Comparison of ENCODE assay signal across 18 cellular contexts in genomic region chr5:136103118-136103517, GRCh38. TPM values are rescaled to one million over a fixed set of nuclear protein-coding genes. Genes with fewer than 3 reads are reported as not detected.
DNase-seq lines count a peak whose midpoint lies in the region; ATAC-seq and TF ChIP-seq lines count a peak whose summit lies in the region.
"Had no signal": no experiment of that assay in that cellular context is flagged by ENCODE, and none has a peak within 500 bp of the region (broad histone marks: within the 10 kb centered on the region; RNA-seq: fewer than 3 reads in every experiment).

No MANE protein-coding gene starts in this region.

- no peaks in the 10 kb centered on the region for H3K36me3 Mint-ChIP-seq in activated naive CD4-positive, alpha-beta T cell treated with anti-CD3 and anti-CD28 coated beads, Interleukin-2, amount 50 U/mL, for 72 hours
- H3K36me3 Mint-ChIP-seq: naive B cell had no signal

- TF ChIP-seq CTCF in suprapubic skin (IDR thresholded peaks at IDR 0.05) = no peak

- H3K4me1 ChIP-seq in suprapubic skin = peaks cover 10% of the 10 kb centered on the region
- H3K4me1 ChIP-seq: psoas muscle had no signal

- TF ChIP-seq EP300 in suprapubic skin (IDR thresholded peaks at IDR 0.05) = no peak

- no peak overlapping the region for H3K27ac ChIP-seq in suprapubic skin
- H3K27ac ChIP-seq: psoas muscle had no signal

- DNase-seq in suprapubic skin (ENCODE audit: low spot score in 2 of 2) = no peak
- DNase-seq in 8988T = no peak
- DNase-seq in activated naive CD4-positive, alpha-beta T cell treated with anti-CD3 and anti-CD28 coated beads, Interleukin-2, amount 50 U/mL, for 72 hours (ENCODE audit: low spot score in 2 of 2) = no peak
- DNase-seq: activated CD8-positive, alpha-beta memory T cell treated with anti-CD3 and anti-CD28 coated beads for 24 hours; anterior cingulate cortex; CD4-positive, alpha-beta T cell; DND-41; left ventricle myocardium superior; naive B cell; NCI-H2171 treated with DMSO at 0.1 percent for 48 hours; psoas muscle; stimulated activated CD4-positive, alpha-beta T cell treated with anti-CD3 and anti-CD28 coated beads, Interleukin-12 subunit alpha, Interleukin-12 subunit beta, amount 100 ng/mL, for 4 hours had no signal

- H3K9me3 ChIP-seq in suprapubic skin = no peaks in the 10 kb centered on the region
- H3K9me3 ChIP-seq: psoas muscle had no signal

- no peaks in the 10 kb centered on the region for H3K9me3 Mint-ChIP-seq in activated naive CD4-positive, alpha-beta T cell treated with anti-CD3 and anti-CD28 coated beads, Interleukin-2, amount 50 U/mL, for 72 hours
- H3K9me3 Mint-ChIP-seq: CD4-positive, alpha-beta T cell; naive B cell; stimulated activated naive CD8-positive, alpha-beta T cell treated with anti-CD3 and anti-CD28 coated beads, Interleukin-15, Interleukin-2, amounts not matched to agents 100 ng/mL and 50 ng/mL, for 24 hours had no signal

- no peak overlapping the region for H3K4me3 ChIP-seq in suprapubic skin
- H3K4me3 ChIP-seq: psoas muscle had no signal

- TF ChIP-seq POLR2A in suprapubic skin (IDR thresholded peaks at IDR 0.05) = no peak

- no peak overlapping the region for H3K27ac Mint-ChIP-seq in activated naive CD4-positive, alpha-beta T cell treated with anti-CD3 and anti-CD28 coated beads, Interleukin-2, amount 50 U/mL, for 72 hours
- H3K27ac Mint-ChIP-seq: CD4-positive, alpha-beta T cell; naive B cell; stimulated activated naive CD8-positive, alpha-beta T cell treated with anti-CD3 and anti-CD28 coated beads, Interleukin-15, Interleukin-2, amounts not matched to agents 100 ng/mL and 50 ng/mL, for 24 hours had no signal

- no peaks in the 10 kb centered on the region for H3K27me3 ChIP-seq in suprapubic skin

- WGBS in suprapubic skin = 100% methylated on average over 1 of the region's 1 CpG

- peak; percentile 77 for ATAC-seq in GM18511 (IDR thresholded peaks at IDR 0.05; ENCODE audit: unreplicated experiment)
- peak; percentile 43 for ATAC-seq in GM21367 (IDR thresholded peaks at IDR 0.05; ENCODE audit: unreplicated experiment)
- peak; percentile 65 for ATAC-seq in HG02840 (IDR thresholded peaks at IDR 0.05; ENCODE audit: low FRiP score, unreplicated experiment)
- peak; percentile 72 for ATAC-seq in HG03460 (IDR thresholded peaks at IDR 0.05; ENCODE audit: unreplicated experiment)
- no peak for ATAC-seq in activated CD4-positive, CD25-positive, alpha-beta regulatory T cell treated with anti-CD3 and anti-CD28 coated beads, Interleukin-2, amount 50 U/mL, for 24 hours
- ATAC-seq in activated naive CD4-positive, alpha-beta T cell treated with anti-CD3 and anti-CD28 coated beads, Interleukin-2, amount 50 U/mL, for 72 hours = no peak
- ATAC-seq: left ventricle myocardium superior, psoas muscle had no signal

- H3K36me3 ChIP-seq in suprapubic skin = no peaks in the 10 kb centered on the region

RNA-seq across cellular contexts. Expression of gene SMAD5, which starts 29.5 kb away (rescaled TPM):
- total RNA-seq in suprapubic skin = 100 to 1,000 TPM in 1 of 4 donors, 10 to 100 TPM in 3; 63.3 to 119 (median 74.9) TPM
- 10 to 100 TPM in 1 of 2 donors, 1 to 10 TPM in 1; 5.8 to 12.1 TPM for total RNA-seq in activated naive CD4-positive, alpha-beta T cell treated with anti-CD3 and anti-CD28 coated beads, Interleukin-2, amount 50 U/mL, for 72 hours

Comparison
In these comparisons a context has a peak if more than half of its experiments do, and no peak if none do; other contexts are left out.
1. ATAC-seq: peak in GM18511 (single experiment), GM21367 (single experiment), HG02840 (single experiment) and HG03460 (single experiment); none in activated CD4-positive, CD25-positive, alpha-beta regulatory T cell treated with anti-CD3 and anti-CD28 coated beads, Interleukin-2, amount 50 U/mL, for 24 hours (0 of 2) and activated naive CD4-positive, alpha-beta T cell treated with anti-CD3 and anti-CD28 coated beads, Interleukin-2, amount 50 U/mL, for 72 hours (0 of 2).
2. RNA of gene SMAD5, which starts 29.5 kb away (total RNA-seq): 63.3 to 119 TPM in suprapubic skin; 5.8 to 12.1 TPM in activated naive CD4-positive, alpha-beta T cell treated with anti-CD3 and anti-CD28 coated beads, Interleukin-2, amount 50 U/mL, for 72 hours; every median in the first group is over 4 times any median in the second.